Comparison of ENCODE assay signal across 18 cellular contexts in the genomic region with DNA sequence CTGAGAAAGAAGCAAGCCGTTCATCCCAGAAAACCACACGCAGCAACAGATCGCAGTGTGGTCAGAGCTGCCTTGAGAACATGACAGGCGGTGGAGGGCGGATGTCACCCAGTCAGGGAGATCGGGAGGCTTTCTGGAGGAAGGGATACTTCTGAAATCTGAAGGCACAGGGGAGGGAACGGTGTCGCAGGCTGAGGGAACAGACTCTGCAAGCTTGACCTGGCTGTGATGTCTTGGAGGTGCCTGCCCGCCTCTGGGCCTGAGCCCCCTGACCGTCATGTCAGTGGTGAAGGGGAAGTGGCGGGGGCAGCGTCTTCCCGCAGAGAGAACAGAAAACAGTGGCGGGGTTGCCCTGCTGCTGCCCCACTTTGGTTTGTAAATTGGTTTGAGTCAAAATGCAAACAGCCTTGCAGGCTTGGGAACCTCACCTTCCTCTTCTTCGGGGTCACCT. TPM values are rescaled to one million over a fixed set of nuclear protein-coding genes. Genes with fewer than 3 reads are reported as not detected.
DNase-seq lines count a peak whose midpoint lies in the region; TF ChIP-seq lines count a peak whose summit lies in the region.
"Had no signal": no experiment of that assay in that cellular context is flagged by ENCODE, and none has a peak within 500 bp of the region (broad histone marks: within the 10 kb centered on the region; RNA-seq: fewer than 3 reads in every experiment).

No MANE protein-coding gene starts in this region.

- no peak for TF ChIP-seq CTCF in osteoblast (IDR thresholded peaks at IDR 0.05; ENCODE audit: extremely low read depth, low read depth, low read length)
- no peak for TF ChIP-seq CTCF in BE2C (IDR thresholded peaks at IDR 0.05; ENCODE audit: low read depth, low read length)

- no peak overlapping the region for H2AK5ac ChIP-seq in mesendoderm (ENCODE audit: low read length)

- no peak overlapping the region for H2BK5ac ChIP-seq in mesendoderm (ENCODE audit: low read length)

- peaks cover 18% of the 10 kb centered on the region for H3K4me1 Mint-ChIP-seq in activated CD4-positive, alpha-beta T cell treated with anti-CD3 and anti-CD28 coated beads, Interleukin-2, amount 10 ng/mL, durations not matched to agents 24 days and 14 days
- peaks cover 11% of the 10 kb centered on the region for H3K4me1 Mint-ChIP-seq in activated T-helper 1 cell treated with anti-CD3 and anti-CD28 coated beads, Interleukin-12 subunit alpha, Interleukin-12 subunit beta, Interleukin-2, Interleukin-4 antibody, amounts not matched to agents 30 ng/mL and 10 ng/mL and 1 ng/mL, durations not matched to agents 14 hours and 24 hours and 36 hours (ENCODE audit: low read depth)

- intact Hi-C loops in activated CD4-positive, alpha-beta T cell treated with anti-CD3 and anti-CD28 coated beads, Interleukin-2, amount 10 ng/mL, durations not matched to agents 24 days and 14 days (cut with micrococcal nuclease), result no loop called here
- intact Hi-C loops in activated T-helper 1 cell treated with anti-CD3 and anti-CD28 coated beads, Interleukin-12 subunit alpha, Interleukin-12 subunit beta, Interleukin-2, Interleukin-4 antibody, amounts not matched to agents 30 ng/mL and 10 ng/mL and 1 ng/mL, durations not matched to agents 14 hours and 24 hours and 36 hours (cut with micrococcal nuclease), result no loop called here

- WGBS in mesendoderm (ENCODE audit: extremely low coverage, insufficient coverage, low lambda C conversion rate), result no CpG with 5 or more reads among the region's 15 CpGs

- H4K20me1 ChIP-seq in osteoblast (ENCODE audit: insufficient read depth, low read length), result no peaks in the 10 kb centered on the region

- peaks cover 7% of the 10 kb centered on the region for H3K9me3 Mint-ChIP-seq in activated CD4-positive, alpha-beta T cell treated with anti-CD3 and anti-CD28 coated beads, Interleukin-2, amount 10 ng/mL, durations not matched to agents 24 days and 14 days
- H3K9me3 Mint-ChIP-seq in activated T-helper 1 cell treated with anti-CD3 and anti-CD28 coated beads, Interleukin-12 subunit alpha, Interleukin-12 subunit beta, Interleukin-2, Interleukin-4 antibody, amounts not matched to agents 30 ng/mL and 10 ng/mL and 1 ng/mL, durations not matched to agents 14 hours and 24 hours and 36 hours, result peaks cover 9% of the 10 kb centered on the region

- peaks cover 10% of the 10 kb centered on the region for H3K27me3 Mint-ChIP-seq in activated CD4-positive, alpha-beta T cell treated with anti-CD3 and anti-CD28 coated beads, Interleukin-2, amount 10 ng/mL, durations not matched to agents 24 days and 14 days
- no peaks in the 10 kb centered on the region for H3K27me3 Mint-ChIP-seq in activated T-helper 1 cell treated with anti-CD3 and anti-CD28 coated beads, Interleukin-12 subunit alpha, Interleukin-12 subunit beta, Interleukin-2, Interleukin-4 antibody, amounts not matched to agents 30 ng/mL and 10 ng/mL and 1 ng/mL, durations not matched to agents 14 hours and 24 hours and 36 hours (ENCODE audit: insufficient read depth)

- H3K79me1 ChIP-seq in mesendoderm (ENCODE audit: low read length), result no peaks in the 10 kb centered on the region

- no peak overlapping the region for H3K9ac ChIP-seq in mesendoderm (ENCODE audit: low read length)

- no peak overlapping the region for H4K8ac ChIP-seq in mesendoderm (ENCODE audit: low read depth, low read length)

- in situ Hi-C loops in KBM-7 (cut with MboI; ENCODE audit: low pct_unique_long_range_greater_than_20kb, low sequenced_read_pairs), result no loop called here

- no peak overlapping the region for H3K18ac ChIP-seq in mesendoderm (ENCODE audit: low read length)

- H2BK15ac ChIP-seq in mesendoderm (replicated peaks; ENCODE audit: low read depth), result no peak overlapping the region

- no peak overlapping the region for H3K23ac ChIP-seq in mesendoderm (ENCODE audit: low read length)

- H3K4me3 ChIP-seq in osteoblast (ENCODE audit: insufficient read depth, low read length), result no peak overlapping the region
- H3K4me3 ChIP-seq in mesendoderm (ENCODE audit: low read length), result no peak overlapping the region
- no peak overlapping the region for H3K4me3 ChIP-seq in BE2C (ENCODE audit: low read depth, low read length)
- H3K4me3 ChIP-seq: A549 had no signal

- H3K27ac Mint-ChIP-seq in activated CD4-positive, alpha-beta T cell treated with anti-CD3 and anti-CD28 coated beads, Interleukin-2, amount 10 ng/mL, durations not matched to agents 24 days and 14 days, result no peak overlapping the region
- H3K27ac Mint-ChIP-seq in activated T-helper 1 cell treated with anti-CD3 and anti-CD28 coated beads, Interleukin-12 subunit alpha, Interleukin-12 subunit beta, Interleukin-2, Interleukin-4 antibody, amounts not matched to agents 30 ng/mL and 10 ng/mL and 1 ng/mL, durations not matched to agents 14 hours and 24 hours and 36 hours, result peak overlapping the region; percentile 4
- H3K27ac Mint-ChIP-seq: type B pancreatic cell had no signal

- no peak overlapping the region for H2AFZ ChIP-seq in osteoblast (ENCODE audit: low read length)

- no peak overlapping the region for H2BK120ac ChIP-seq in mesendoderm (ENCODE audit: low read depth, low read length)

- H3K27ac ChIP-seq in osteoblast (ENCODE audit: low read depth, low read length), result no peak overlapping the region
- H3K27ac ChIP-seq in mesendoderm (ENCODE audit: low read depth, low read length), result no peak overlapping the region
- H3K27ac ChIP-seq in substantia nigra (ENCODE audit: low read depth, low read length, poor library complexity, severe bottlenecking), result no peak overlapping the region
- H3K27ac ChIP-seq: A549 had no signal

- H3K4me1 ChIP-seq in osteoblast (ENCODE audit: insufficient read depth, low read length), result no peaks in the 10 kb centered on the region
- no peaks in the 10 kb centered on the region for H3K4me1 ChIP-seq in mesendoderm (ENCODE audit: control insufficient read depth, low read depth, low read length)
- H3K4me1 ChIP-seq in BE2C, result no peaks in the 10 kb centered on the region
- H3K4me1 ChIP-seq: A549 had no signal

- H4K5ac ChIP-seq in mesendoderm (ENCODE audit: low read length), result no peak overlapping the region

- H3K4ac ChIP-seq in mesendoderm (ENCODE audit: low read depth, low read length), result no peak overlapping the region

- H3K4me3 Mint-ChIP-seq in activated CD4-positive, alpha-beta T cell treated with anti-CD3 and anti-CD28 coated beads, Interleukin-2, amount 10 ng/mL, durations not matched to agents 24 days and 14 days, result peak overlapping the region; percentile 74
- H3K4me3 Mint-ChIP-seq in activated T-helper 1 cell treated with anti-CD3 and anti-CD28 coated beads, Interleukin-12 subunit alpha, Interleukin-12 subunit beta, Interleukin-2, Interleukin-4 antibody, amounts not matched to agents 30 ng/mL and 10 ng/mL and 1 ng/mL, durations not matched to agents 14 hours and 24 hours and 36 hours, result peak overlapping the region; percentile 52
- H3K4me3 Mint-ChIP-seq: type B pancreatic cell had no signal

- H3K9me3 ChIP-seq in osteoblast (ENCODE audit: low read depth, low read length), result peaks cover 4% of the 10 kb centered on the region
- no peaks in the 10 kb centered on the region for H3K9me3 ChIP-seq in BE2C

- DNase-seq in activated CD4-positive, alpha-beta T cell treated with anti-CD3 and anti-CD28 coated beads, Interleukin-2, amount 10 ng/mL, durations not matched to agents 24 days and 14 days, result peak; percentile 68
- no peak for DNase-seq in activated CD4-positive, alpha-beta T cell treated with anti-CD3 and anti-CD28 coated beads for 48 hours
- DNase-seq in KBM-7, result peak; percentile 49
- no peak for DNase-seq in activated T-helper 1 cell treated with anti-CD3 and anti-CD28 coated beads, Interleukin-12 subunit alpha, Interleukin-12 subunit beta, Interleukin-2, Interleukin-4 antibody, amounts not matched to agents 30 ng/mL and 10 ng/mL and 1 ng/mL, durations not matched to agents 14 hours and 24 hours and 36 hours (ENCODE audit: low spot score)
- peak; percentile 10 for DNase-seq in osteoblast (ENCODE audit: insufficient read length, low spot score, missing footprints)
- no peak for DNase-seq in mesendoderm
- DNase-seq in substantia nigra (lab: John Stamatoyannopoulos, UW), result no peak
- no peak for DNase-seq in BE2C
- DNase-seq: activated CD4-positive, alpha-beta T cell treated with anti-CD3 and anti-CD28 coated beads for 4 hours; amniotic stem cell; DMS153; foreskin fibroblast; NCI-H1436 treated with DMSO at 0.1 percent for 48 hours; NCI-H510A; small intestine had no signal

- H3K36me3 Mint-ChIP-seq in activated CD4-positive, alpha-beta T cell treated with anti-CD3 and anti-CD28 coated beads, Interleukin-2, amount 10 ng/mL, durations not matched to agents 24 days and 14 days (ENCODE audit: low read depth), result no peaks in the 10 kb centered on the region
- no peaks in the 10 kb centered on the region for H3K36me3 Mint-ChIP-seq in activated T-helper 1 cell treated with anti-CD3 and anti-CD28 coated beads, Interleukin-12 subunit alpha, Interleukin-12 subunit beta, Interleukin-2, Interleukin-4 antibody, amounts not matched to agents 30 ng/mL and 10 ng/mL and 1 ng/mL, durations not matched to agents 14 hours and 24 hours and 36 hours (ENCODE audit: low read depth)
- H3K36me3 Mint-ChIP-seq: type B pancreatic cell had no signal

- H3K56ac ChIP-seq in mesendoderm (ENCODE audit: low read length), result no peak overlapping the region

- no peaks in the 10 kb centered on the region for H3K36me3 ChIP-seq in osteoblast (ENCODE audit: insufficient read depth, low read length)
- no peaks in the 10 kb centered on the region for H3K36me3 ChIP-seq in mesendoderm (ENCODE audit: control insufficient read depth, insufficient read depth, low read length)
- no peaks in the 10 kb centered on the region for H3K36me3 ChIP-seq in BE2C

- no peaks in the 10 kb centered on the region for H3K27me3 ChIP-seq in osteoblast (ENCODE audit: insufficient read depth, low read length)
- no peaks in the 10 kb centered on the region for H3K27me3 ChIP-seq in mesendoderm (ENCODE audit: insufficient read depth, low read length, poor library complexity)
- no peaks in the 10 kb centered on the region for H3K27me3 ChIP-seq in BE2C

- H3K79me2 ChIP-seq in osteoblast (ENCODE audit: insufficient read depth, low read length), result no peaks in the 10 kb centered on the region
- no peaks in the 10 kb centered on the region for H3K79me2 ChIP-seq in mesendoderm (ENCODE audit: control insufficient read depth, insufficient read depth, low read length)

- H3K4me2 ChIP-seq in osteoblast (ENCODE audit: insufficient read depth, low read length) (no peak overlapping the region), mesendoderm (ENCODE audit: low read length) (no peak overlapping the region)
- H3K4me2 ChIP-seq: A549 had no signal

RNA-seq across cellular contexts. Expression of gene ATP2A3, which starts 8.1 kb away (rescaled TPM):
- 107 and 110 TPM in 2 replicates for total RNA-seq in activated CD4-positive, alpha-beta T cell treated with anti-CD3 and anti-CD28 coated beads, Interleukin-2, amount 10 ng/mL, durations not matched to agents 24 days and 14 days
- 107 and 111 TPM in 2 replicates for total RNA-seq in activated T-helper 1 cell treated with anti-CD3 and anti-CD28 coated beads, Interleukin-12 subunit alpha, Interleukin-12 subunit beta, Interleukin-2, Interleukin-4 antibody, amounts not matched to agents 30 ng/mL and 10 ng/mL and 1 ng/mL, durations not matched to agents 14 hours and 24 hours and 36 hours
- 1.4 and 1.8 TPM in 2 replicates for total RNA-seq in osteoblast
- 7.6 TPM for polyA plus RNA-seq in mesendoderm (2013, experiment 1 of 2)
- 7.5 TPM for polyA plus RNA-seq in mesendoderm (2013, experiment 2 of 2)
- polyA plus RNA-seq in BE2C (2012; ENCODE audit: insufficient read depth, insufficient read length, low read depth), result 1.1 TPM

RNA-seq across cellular contexts. Expression of gene P2RX1, which starts 56.0 kb away (rescaled TPM):
- total RNA-seq in activated CD4-positive, alpha-beta T cell treated with anti-CD3 and anti-CD28 coated beads, Interleukin-2, amount 10 ng/mL, durations not matched to agents 24 days and 14 days, result 0.47 and 0.78 TPM in 2 replicates
- 0.13 and 0.34 TPM in 2 replicates for total RNA-seq in activated T-helper 1 cell treated with anti-CD3 and anti-CD28 coated beads, Interleukin-12 subunit alpha, Interleukin-12 subunit beta, Interleukin-2, Interleukin-4 antibody, amounts not matched to agents 30 ng/mL and 10 ng/mL and 1 ng/mL, durations not matched to agents 14 hours and 24 hours and 36 hours
- total RNA-seq in osteoblast, result under 0.01 TPM in 1 of 2 replicates, not detected in the other
- polyA plus RNA-seq in mesendoderm (2013, experiment 1 of 2), result 0.03 TPM
- 0.03 TPM for polyA plus RNA-seq in mesendoderm (2013, experiment 2 of 2)
- polyA plus RNA-seq in BE2C (2012; ENCODE audit: insufficient read depth, insufficient read length, low read depth), result 0.26 TPM
- total RNA-seq: kidney epithelial cell had no signal

Comparison
In these comparisons a context has a peak if more than half of its experiments do, and no peak if none do; other contexts are left out.
1. DNase-seq: peak in activated CD4-positive, alpha-beta T cell treated with anti-CD3 and anti-CD28 coated beads, Interleukin-2, amount 10 ng/mL, durations not matched to agents 24 days and 14 days (single experiment), KBM-7 (single experiment) and osteoblast (single experiment); none in activated CD4-positive, alpha-beta T cell treated with anti-CD3 and anti-CD28 coated beads for 48 hours (single experiment), activated T-helper 1 cell treated with anti-CD3 and anti-CD28 coated beads, Interleukin-12 subunit alpha, Interleukin-12 subunit beta, Interleukin-2, Interleukin-4 antibody, amounts not matched to agents 30 ng/mL and 10 ng/mL and 1 ng/mL, durations not matched to agents 14 hours and 24 hours and 36 hours (single experiment), mesendoderm (single experiment), substantia nigra (0 of 49) and BE2C (single experiment).
2. RNA of gene ATP2A3, which starts 8.1 kb away (total RNA-seq): 107 to 110 TPM in activated CD4-positive, alpha-beta T cell treated with anti-CD3 and anti-CD28 coated beads, Interleukin-2, amount 10 ng/mL, durations not matched to agents 24 days and 14 days and 107 to 111 TPM in activated T-helper 1 cell treated with anti-CD3 and anti-CD28 coated beads, Interleukin-12 subunit alpha, Interleukin-12 subunit beta, Interleukin-2, Interleukin-4 antibody, amounts not matched to agents 30 ng/mL and 10 ng/mL and 1 ng/mL, durations not matched to agents 14 hours and 24 hours and 36 hours; 1.4 to 1.8 TPM in osteoblast; every median in the first group is over 10 times any median in the second.